10 cellular contexts compared by ENCODE assay signal in the genomic region with DNA sequence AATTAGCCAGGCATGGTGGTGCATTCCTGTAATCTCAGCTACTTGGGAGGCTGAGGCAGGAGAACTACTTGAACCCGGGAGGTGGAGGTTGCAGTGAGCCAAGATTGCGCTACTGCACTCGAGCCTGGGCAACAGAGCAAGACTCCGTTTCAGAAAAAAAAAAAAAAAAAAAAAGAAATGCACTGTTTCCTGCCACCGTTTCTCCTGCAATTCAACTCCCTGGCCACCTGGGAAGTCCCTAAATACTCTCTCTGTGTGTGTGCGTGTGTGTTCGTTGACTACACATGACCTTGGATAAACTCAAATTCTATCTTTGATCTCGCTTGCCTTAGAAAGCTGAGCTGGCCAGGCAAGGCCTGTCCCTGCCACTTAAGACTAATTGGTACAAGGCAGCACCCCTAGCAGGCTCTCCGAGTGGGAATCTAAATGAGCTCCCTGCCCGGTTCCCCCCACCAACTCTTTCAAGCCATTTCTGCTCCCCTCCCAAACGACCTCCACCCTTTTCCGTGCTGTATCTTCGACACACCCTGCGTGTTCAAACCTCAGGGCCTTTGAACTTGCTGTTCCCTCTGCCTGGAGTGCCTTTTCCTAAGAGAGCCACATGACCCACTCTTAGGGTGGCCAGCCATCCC. TPM values are rescaled to one million over a fixed set of nuclear protein-coding genes. Genes with fewer than 3 reads are reported as not detected.
DNase-seq lines count a peak whose midpoint lies in the region; ATAC-seq, FAIRE-seq and TF ChIP-seq lines count a peak whose summit lies in the region.
"Had no signal": no experiment of that assay in that cellular context is flagged by ENCODE, and none has a peak within 500 bp of the region (broad histone marks: within the 10 kb centered on the region; RNA-seq: fewer than 3 reads in every experiment).

No MANE protein-coding gene starts in this region.

- H3K36me3 ChIP-seq in CD4-positive, CD25-positive, alpha-beta regulatory T cell (ENCODE audit: control insufficient read depth, insufficient read depth, low read length): no peaks in the 10 kb centered on the region
- H3K36me3 ChIP-seq in left lung (no peaks in the 10 kb centered on the region), spleen (no peaks in the 10 kb centered on the region)
- H3K36me3 ChIP-seq: SJSA1 had no signal

- ATAC-seq in CD4-positive, CD25-positive, alpha-beta regulatory T cell (ENCODE audit: low read depth in 2 of 2): no peak
- peak; percentile 2 for ATAC-seq in left lung

- peak overlapping the region; percentile 39 to 62 (median 52) for H3K27ac Mint-ChIP-seq in CD4-positive, CD25-positive, alpha-beta regulatory T cell

- H3K9me3 ChIP-seq in CD4-positive, CD25-positive, alpha-beta regulatory T cell (ENCODE audit: control insufficient read depth in 2 of 2, low read length in 2 of 2): no peaks in the 10 kb centered on the region
- no peaks in the 10 kb centered on the region for H3K9me3 ChIP-seq in left lung
- H3K9me3 ChIP-seq in spleen: no peaks in the 10 kb centered on the region
- H3K9me3 ChIP-seq: SJSA1 had no signal

- H3K27me3 Mint-ChIP-seq in CD4-positive, CD25-positive, alpha-beta regulatory T cell: no peaks in the 10 kb centered on the region

- peaks cover 0 to 1% (median 0%) of the 10 kb centered on the region in 7 donors for H3K9me3 Mint-ChIP-seq in CD4-positive, CD25-positive, alpha-beta regulatory T cell

- peaks cover 16% of the 10 kb centered on the region for H3K4me1 ChIP-seq in CD4-positive, CD25-positive, alpha-beta regulatory T cell (ENCODE audit: control insufficient read depth, insufficient read depth, low read length, poor library complexity, severe bottlenecking)
- H3K4me1 ChIP-seq in left lung: peaks cover 0 to 28% of the 10 kb centered on the region in 2 donors
- H3K4me1 ChIP-seq in spleen: peaks cover 6 to 32% (median 21%) of the 10 kb centered on the region in 6 donors

- intact Hi-C loops in left lung (cut with DNase I) (no loop called here), spleen (cut with DNase I; ENCODE audit: low total_unique reads) (no loop called here)

- H3K27me3 ChIP-seq in CD4-positive, CD25-positive, alpha-beta regulatory T cell (ENCODE audit: control insufficient read depth, insufficient read depth, low read length): no peaks in the 10 kb centered on the region
- H3K27me3 ChIP-seq in left lung: peaks cover 0 to 10% of the 10 kb centered on the region in 2 donors
- H3K27me3 ChIP-seq in spleen (replicated peaks in 1 of 7): peaks cover 0 to 8% (median 0%) of the 10 kb centered on the region in 7 donors
- H3K27me3 ChIP-seq: SJSA1 had no signal

- DNase-seq in CD4-positive, CD25-positive, alpha-beta regulatory T cell: peak in 1 of 3 donors; percentile 47
- DNase-seq in GM12892 (ENCODE audit: insufficient read length): no peak
- peak; percentile 83 for DNase-seq in SW480 (ENCODE audit: low spot score)
- DNase-seq in left lung: no peak
- no peak for DNase-seq in ecto neural progenitor cell (ENCODE audit: low spot score)
- no peak for DNase-seq in spleen
- DNase-seq in H54 (ENCODE audit: insufficient read length, low spot score): no peak
- DNase-seq in T1000 (lab: John Stamatoyannopoulos, UW): no peak
- DNase-seq: midbrain had no signal

- peak; percentile 38 for FAIRE-seq in GM12892 (lab: Jason Lieb, UNC)
- no peak for FAIRE-seq in H54 (lab: Jason Lieb, UNC)

- TF ChIP-seq CTCF in left lung (IDR thresholded peaks at IDR 0.05): no peak
- TF ChIP-seq CTCF in spleen (IDR thresholded peaks at IDR 0.05 in 8 of 11, conservative IDR thresholded peaks at IDR 0.05 in 3 of 11): no peak

- TF ChIP-seq POLR2A in GM12892 (IDR thresholded peaks at IDR 0.05; ENCODE audit: low read depth, low read length) (no peak), spleen (IDR thresholded peaks at IDR 0.05) (no peak), H54 (IDR thresholded peaks at IDR 0.05; ENCODE audit: low read depth, low read length) (no peak)

- WGBS in spleen, 5 donors: 51 to 63% (median 52%) methylated on average over 14 of the region's 14 CpGs

- H3K4me3 ChIP-seq in CD4-positive, CD25-positive, alpha-beta regulatory T cell (ENCODE audit: low read depth, low read length): no peak overlapping the region
- H3K4me3 ChIP-seq in left lung (no peak overlapping the region), spleen (no peak overlapping the region)
- H3K4me3 ChIP-seq: SJSA1 had no signal

- no peaks in the 10 kb centered on the region for H3K36me3 Mint-ChIP-seq in CD4-positive, CD25-positive, alpha-beta regulatory T cell

- H3K4me1 Mint-ChIP-seq in CD4-positive, CD25-positive, alpha-beta regulatory T cell: peaks cover 0 to 17% (median 8%) of the 10 kb centered on the region in 4 donors

- peak overlapping the region in 1 of 4 donors; percentile 0 for H3K4me3 Mint-ChIP-seq in CD4-positive, CD25-positive, alpha-beta regulatory T cell

- H3K27ac ChIP-seq in CD4-positive, CD25-positive, alpha-beta regulatory T cell (ENCODE audit: insufficient read depth, low read length, poor library complexity, severe bottlenecking): no peak overlapping the region
- H3K27ac ChIP-seq in left lung (peak overlapping the region in 1 of 2 donors; percentile 13), spleen (peak overlapping the region in 3 of 8 donors; percentile 9 to 42 (median 35))
- H3K27ac ChIP-seq: SJSA1 had no signal

RNA-seq across cellular contexts. Expression of gene BCAT2, which starts 5.2 kb away (rescaled TPM):
- total RNA-seq in CD4-positive, CD25-positive, alpha-beta regulatory T cell: 16.4 TPM
- 10 to 100 TPM; 19.5 to 23.0 (median 21.2) TPM for polyA plus RNA-seq in CD4-positive, CD25-positive, alpha-beta regulatory T cell
- 29.2 TPM for polyA plus RNA-seq in GM12892 (2012; ENCODE audit: missing spikeins)
- total RNA-seq in left lung: 10 to 100 TPM; 68.5 to 87.5 TPM
- 10 to 100 TPM; 15.5 to 25.3 (median 20.4) TPM for total RNA-seq in spleen
- 10 to 100 TPM; 25.5 to 31.7 (median 29.4) TPM for polyA plus RNA-seq in spleen

RNA-seq across cellular contexts. Expression of gene HSD17B14, which starts 20.3 kb away (rescaled TPM):
- total RNA-seq in CD4-positive, CD25-positive, alpha-beta regulatory T cell: 0.49 TPM
- 1 to 10 TPM in 1 of 4 donors, under 1 TPM in 3; 0.29 to 2.0 (median 0.61) TPM for polyA plus RNA-seq in CD4-positive, CD25-positive, alpha-beta regulatory T cell
- 6.3 TPM for polyA plus RNA-seq in GM12892 (2012; ENCODE audit: missing spikeins)
- total RNA-seq in left lung (10 to 100 TPM; 10.1 to 20.3 TPM), spleen (10 to 100 TPM in 3 of 7 donors, 1 to 10 TPM in 4; 2.4 to 14.7 (median 8.1) TPM)
- 10 to 100 TPM; 10.1 to 16.5 (median 11.2) TPM for polyA plus RNA-seq in spleen
- total RNA-seq: SJSA1 had no signal

RNA-seq across cellular contexts. Expression of gene PLEKHA4, which starts 52.4 kb away (rescaled TPM):
- total RNA-seq in CD4-positive, CD25-positive, alpha-beta regulatory T cell: 2.8 TPM
- polyA plus RNA-seq in CD4-positive, CD25-positive, alpha-beta regulatory T cell: 1 to 10 TPM in 3 of 4 donors, under 1 TPM in 1; 0.84 to 4.6 (median 1.7) TPM
- polyA plus RNA-seq in GM12892 (2012; ENCODE audit: missing spikeins): 2.3 TPM
- 10 to 100 TPM; 21.0 to 37.3 TPM for total RNA-seq in left lung
- 10 to 100 TPM in 6 of 7 donors, 1 to 10 TPM in 1; 8.6 to 24.2 (median 16.0) TPM for total RNA-seq in spleen
- polyA plus RNA-seq in spleen: 10 to 100 TPM; 12.2 to 20.6 (median 13.8) TPM

RNA-seq across cellular contexts. Expression of gene PPP1R15A, which starts 56.2 kb away (rescaled TPM):
- total RNA-seq in CD4-positive, CD25-positive, alpha-beta regulatory T cell: 840 TPM
- 10 to 100 TPM; 39.1 to 65.6 (median 52.4) TPM for polyA plus RNA-seq in CD4-positive, CD25-positive, alpha-beta regulatory T cell
- polyA plus RNA-seq in GM12892 (2012; ENCODE audit: missing spikeins): 69.7 TPM
- 10 to 100 TPM; 68.4 to 74.8 TPM for total RNA-seq in left lung
- total RNA-seq in spleen: 10 to 100 TPM; 30.2 to 74.2 (median 47.6) TPM
- polyA plus RNA-seq in spleen: 10 to 100 TPM; 18.5 to 54.5 (median 21.5) TPM
